8 cellular contexts compared by ENCODE assay signal in the genomic region with DNA sequence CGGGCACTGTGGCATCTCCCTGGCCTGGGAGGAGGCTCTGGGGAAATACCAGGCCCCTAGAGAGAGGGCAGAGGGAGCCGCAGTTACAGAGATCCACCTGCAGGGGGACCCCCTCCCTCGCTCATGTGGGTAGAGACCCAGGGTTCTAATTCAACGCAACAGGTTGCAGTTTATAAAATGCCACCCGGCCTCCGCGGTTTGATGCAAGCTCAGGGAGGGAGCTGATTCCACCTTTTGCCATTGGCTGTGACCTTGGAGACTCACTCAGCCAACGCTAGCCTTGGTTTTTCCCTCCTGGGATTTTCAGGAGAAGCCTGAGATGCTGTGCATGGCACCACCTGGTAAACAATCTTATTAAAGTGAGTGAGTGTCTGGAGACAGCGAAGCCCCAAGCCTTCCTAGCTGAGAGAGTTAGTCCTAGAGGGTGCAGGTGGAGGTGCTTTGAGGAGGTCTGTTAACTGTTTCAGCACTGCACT. TPM values are rescaled to one million over a fixed set of nuclear protein-coding genes. Genes with fewer than 3 reads are reported as not detected.
DNase-seq lines count a peak whose midpoint lies in the region; ATAC-seq, FAIRE-seq and TF ChIP-seq lines count a peak whose summit lies in the region.

No MANE protein-coding gene starts in this region.

- FAIRE-seq in GM12891 (lab: Jason Lieb, UNC) = peak; percentile 78
- FAIRE-seq in HepG2 (lab: Jason Lieb, UNC) = peak; percentile 77

- TF ChIP-seq POLR2A in GM12891 (IDR thresholded peaks at IDR 0.05; ENCODE audit: low read depth, low read length) = no peak
- no peak for TF ChIP-seq POLR2A in HepG2 (IDR thresholded peaks at IDR 0.05; ENCODE audit: insufficient read depth in 1 of 2, low read depth in 2 of 2, low read length in 2 of 2)

- H3K9me3 ChIP-seq in HepG2 (ENCODE audit: low read length) = no peaks in the 10 kb centered on the region

- WGBS in HepG2 (ENCODE audit: low lambda C conversion rate) = under 1% methylated on average over 9 of the region's 9 CpGs

- no peak overlapping the region for H3K9ac ChIP-seq in HepG2 (ENCODE audit: insufficient read depth, low read depth, low read length)

- TF ChIP-seq CTCF in choroid plexus epithelial cell (conservative IDR thresholded peaks at IDR 0.05; ENCODE audit: low read depth, low read length) (peak; percentile 94), HepG2 (CRISPR knock-in tag; IDR thresholded peaks at IDR 0.05) (peak; percentile 95)

- ATAC-seq in HepG2 (peak; percentile 94), HG02970 (IDR thresholded peaks at IDR 0.05; ENCODE audit: low FRiP score, unreplicated experiment) (no peak)

- H2AFZ ChIP-seq in HepG2 (ENCODE audit: low read length) = peak overlapping the region; percentile 18

- H3K27me3 ChIP-seq in HepG2 (ENCODE audit: control insufficient read depth in 1 of 2, insufficient read depth in 2 of 2, low read length in 2 of 2) = peaks cover 0 to 6% of the 10 kb centered on the region in 2 experiments; a peak in 4 of 5 replicates

- CTCF ChIA-PET in HepG2 (lab: Yijun Ruan, JAX; ENCODE audit: low intra/inter-chr PET ratio, low total read pairs) = interaction anchor here (0.8 to 4.4 kb wide), 9 partner anchors 10 to 228 kb away, joined by 3 to 101 read pairs (median 3); no protein-coding TSS in a partner anchor

- no peaks in the 10 kb centered on the region for H4K20me1 ChIP-seq in HepG2 (ENCODE audit: insufficient read depth, low read length)

- peak; percentile 97 for TF ChIP-seq RAD21 in HepG2 (CRISPR knock-in tag; IDR thresholded peaks at IDR 0.05)

- DNase-seq in A172 (ENCODE audit: low spot score) (peak; percentile 65), GM12891 (ENCODE audit: insufficient read length, low spot score) (peak; percentile 72), NCI-H2171 treated with DMSO at 0.1 percent for 48 hours (lab: John Stamatoyannopoulos, UW) (peak; percentile 41), choroid plexus epithelial cell (ENCODE audit: low read depth) (peak; percentile 53), HepG2 (ENCODE audit: low spot score) (peak; percentile 63)
- peak; percentile 57 to 69 for DNase-seq in activated CD4-positive, alpha-beta T cell treated with anti-CD3 and anti-CD28 coated beads for 4 hours
- peak; percentile 45 to 56 (median 46) for DNase-seq in stimulated activated CD4-positive, alpha-beta T cell treated with anti-CD3 and anti-CD28 coated beads, TNF-alpha, amount 100 ng/mL, for 4 hours (ENCODE audit: low read depth in 3 of 3)

- no peaks in the 10 kb centered on the region for H3K79me2 ChIP-seq in HepG2 (ENCODE audit: insufficient read depth, low read length)

- no peak overlapping the region for H3K4me3 ChIP-seq in choroid plexus epithelial cell (ENCODE audit: low read depth, low read length)
- peak overlapping the region in 2 of 3 experiments; percentile 41 to 61; a peak in 4 of 6 replicates for H3K4me3 ChIP-seq in HepG2 (replicated peaks in 1 of 3; ENCODE audit: insufficient read depth in 1 of 3, low read depth in 2 of 3, low read length in 3 of 3)

- POLR2A ChIA-PET in HepG2 (lab: Yijun Ruan, JAX) = interaction anchor here (0.8 to 2.4 kb wide), 5 partner anchors 10 to 87 kb away, joined by 3 to 9 read pairs (median 7); a partner anchor contains a TSS

- no peak overlapping the region for H3K27ac ChIP-seq in HepG2 (ENCODE audit: extremely low read length, insufficient read depth, low read length)

- TF ChIP-seq EP300 in HepG2 (IDR thresholded peaks at IDR 0.05; ENCODE audit: low read depth in 2 of 2, low read length in 2 of 2) (no peak), HepG2 (CRISPR knock-in tag; IDR thresholded peaks at IDR 0.05; ENCODE audit: borderline replicate concordance) (no peak)

- in situ Hi-C loops in HepG2 (cut with HindIII; ENCODE audit: extremely low pct_ligation_motif_present, low pct_unique_long_range_greater_than_20kb) = no loop called here

- peak overlapping the region; percentile 67 for H3K4me2 ChIP-seq in HepG2 (ENCODE audit: low read depth, low read length)

- intact Hi-C loops in HepG2 (cut with micrococcal nuclease; ENCODE audit: unreplicated experiment) = loop anchor here (1.0 to 10.0 kb wide), 3 partner anchors 74 to 230 kb away; no protein-coding TSS in a partner anchor

- BruUV-seq in HepG2 (replicated peaks; lab: Mats Ljungman, UMichigan) = no TSS peak

- no peaks in the 10 kb centered on the region for H3K36me3 ChIP-seq in HepG2 (replicated peaks in 1 of 2; ENCODE audit: control insufficient read depth in 1 of 2, insufficient read depth in 2 of 2, low read length in 2 of 2)

- peaks cover 63% of the 10 kb centered on the region for H3K4me1 ChIP-seq in HepG2 (ENCODE audit: insufficient read depth, low read length)

TF ChIP-seq in GM12891, 5 proteins besides CTCF, POLR2A, EP300 and RAD21:
- TF ChIP-seq SPI1 (IDR thresholded peaks at IDR 0.05; ENCODE audit: low read depth, low read length) (no peak), PAX5 (IDR thresholded peaks at IDR 0.05; ENCODE audit: insufficient read depth, low read length, severe bottlenecking) (no peak)

TF ChIP-seq in HepG2, 621 proteins besides CTCF, POLR2A, EP300 and RAD21 (continues in another document):
- TF ChIP-seq ATF7-NPFF (CRISPR knock-in tag; IDR thresholded peaks at IDR 0.05; ENCODE audit: low read depth) (no peak), HNF4G (IDR thresholded peaks at IDR 0.05; ENCODE audit: borderline replicate concordance, low read depth, low read length) (no peak), HNF4G (CRISPR knock-in tag; IDR thresholded peaks at IDR 0.05; ENCODE audit: borderline replicate concordance, low read depth) (no peak; the same call in 1 of the 2 replicates), MEIS2 (CRISPR knock-in tag; IDR thresholded peaks at IDR 0.05) (no peak), CBX5 (CRISPR knock-in tag; IDR thresholded peaks at IDR 0.05; ENCODE audit: borderline replicate concordance) (peak; percentile 42; the same call in 1 of the 2 replicates), NR3C1 (CRISPR knock-in tag; IDR thresholded peaks at IDR 0.05) (no peak), ZSCAN25 (CRISPR knock-in tag; IDR thresholded peaks at IDR 0.05) (peak; percentile 26; the same call in 1 of the 2 replicates), KLF12 (CRISPR knock-in tag; IDR thresholded peaks at IDR 0.05; ENCODE audit: borderline replicate concordance) (no peak), EED (CRISPR knock-in tag; IDR thresholded peaks at IDR 0.05) (no peak), SETDB1 (CRISPR knock-in tag; IDR thresholded peaks at IDR 0.05; ENCODE audit: borderline replicate concordance) (no peak)

RNA-seq across cellular contexts. Expression of a gene that starts 12.1 kb away (rescaled TPM):
- total RNA-seq in A172 (2014; rRNA removed; shearing (Covaris generic)) = 0.02 TPM in 1 of 2 replicates, not detected in the other
- 0.05 TPM for polyA plus RNA-seq in GM12891 (2012; ENCODE audit: low read depth, missing spikeins)
- total RNA-seq in HepG2 (2016; rRNA removed; fragmentation: Illumina TruSeq; extraction: Trizol) = 0.04 TPM in 1 of 2 replicates, not detected in the other
- total RNA-seq in HepG2 (2016; cell fraction: cytosol; rRNA removed; fragmentation: Illumina TruSeq; extraction: Trizol; ENCODE audit: low read depth) = not detected in 2 replicates
- 0.09 TPM in 1 of 2 replicates, not detected in the other for total RNA-seq in HepG2 (2016; cell fraction: insoluble cytoplasmic fraction; rRNA removed; fragmentation: Illumina TruSeq; extraction: Trizol)
- total RNA-seq in HepG2 (2016; cell fraction: membrane; rRNA removed; fragmentation: Illumina TruSeq; extraction: Trizol) = 0.12 TPM in 1 of 2 replicates, not detected in the other
- total RNA-seq in HepG2 (2016; cell fraction: nucleus; rRNA removed; fragmentation: Illumina TruSeq; extraction: Trizol) = not detected in 2 replicates
- 0.08 and 0.25 TPM in 2 replicates for polyA plus RNA-seq in HepG2 (2011; rRNA removed)
- polyA plus RNA-seq in HepG2 (2011; cell fraction: cytosol; rRNA removed) = 0.05 and 0.14 TPM in 2 replicates
- polyA plus RNA-seq in HepG2 (2011; cell fraction: nucleus; rRNA removed) = 0.23 and 0.45 TPM in 2 replicates
- polyA plus RNA-seq in HepG2 (2012) = 0.19 and 0.25 TPM in 2 replicates
- 0.07 TPM in 1 of 2 replicates, not detected in the other for polyA plus RNA-seq in HepG2 (2016; cell fraction: cytosol; fragmentation: Illumina TruSeq; extraction: Trizol; ENCODE audit: low read depth)
- not detected in 2 replicates for polyA plus RNA-seq in HepG2 (2016; cell fraction: insoluble cytoplasmic fraction; fragmentation: Illumina TruSeq; extraction: Trizol; ENCODE audit: low read depth)
- polyA plus RNA-seq in HepG2 (2016; cell fraction: membrane; fragmentation: Illumina TruSeq; extraction: Trizol; ENCODE audit: low read depth) = not detected in 2 replicates
- polyA plus RNA-seq in HepG2 (2016; cell fraction: nucleus; fragmentation: Illumina TruSeq; extraction: Trizol; ENCODE audit: insufficient read depth, low read depth) = not detected in 2 replicates
- polyA minus RNA-seq in HepG2 (2011; rRNA and poly(A)+ RNA removed; ENCODE audit: low replicate concordance) = 0.16 and 0.40 TPM in 2 replicates
- polyA minus RNA-seq in HepG2 (2011; cell fraction: cytosol; rRNA and poly(A)+ RNA removed) = not detected in 2 replicates
- polyA minus RNA-seq in HepG2 (2011; cell fraction: nucleus; rRNA and poly(A)+ RNA removed) = 0.26 and 1.1 TPM in 2 replicates

RNA-seq across cellular contexts. Expression of a gene that starts 25.9 kb away (rescaled TPM):
- total RNA-seq in A172 (2014; rRNA removed; shearing (Covaris generic)) = 50.3 and 78.4 TPM in 2 replicates
- polyA plus RNA-seq in GM12891 (2012; ENCODE audit: low read depth, missing spikeins) = 54.6 TPM
- total RNA-seq in HepG2 (2016; rRNA removed; fragmentation: Illumina TruSeq; extraction: Trizol) = 72.9 and 112 TPM in 2 replicates
- 21.1 and 22.6 TPM in 2 replicates for total RNA-seq in HepG2 (2016; cell fraction: cytosol; rRNA removed; fragmentation: Illumina TruSeq; extraction: Trizol; ENCODE audit: low read depth)
- 71.0 and 100 TPM in 2 replicates for total RNA-seq in HepG2 (2016; cell fraction: insoluble cytoplasmic fraction; rRNA removed; fragmentation: Illumina TruSeq; extraction: Trizol)
- total RNA-seq in HepG2 (2016; cell fraction: membrane; rRNA removed; fragmentation: Illumina TruSeq; extraction: Trizol) = 38.8 and 53.3 TPM in 2 replicates
- 38.1 and 38.5 TPM in 2 replicates for total RNA-seq in HepG2 (2016; cell fraction: nucleus; rRNA removed; fragmentation: Illumina TruSeq; extraction: Trizol)
- polyA plus RNA-seq in HepG2 (2011; rRNA removed) = 109 and 111 TPM in 2 replicates
- 33.3 and 42.4 TPM in 2 replicates for polyA plus RNA-seq in HepG2 (2011; cell fraction: cytosol; rRNA removed)
- 39.4 and 47.3 TPM in 2 replicates for polyA plus RNA-seq in HepG2 (2011; cell fraction: nucleus; rRNA removed)
- polyA plus RNA-seq in HepG2 (2012) = 114 and 117 TPM in 2 replicates
- 17.4 and 17.6 TPM in 2 replicates for polyA plus RNA-seq in HepG2 (2016; cell fraction: cytosol; fragmentation: Illumina TruSeq; extraction: Trizol; ENCODE audit: low read depth)
- polyA plus RNA-seq in HepG2 (2016; cell fraction: insoluble cytoplasmic fraction; fragmentation: Illumina TruSeq; extraction: Trizol; ENCODE audit: low read depth) = 96.0 and 107 TPM in 2 replicates
- polyA plus RNA-seq in HepG2 (2016; cell fraction: membrane; fragmentation: Illumina TruSeq; extraction: Trizol; ENCODE audit: low read depth) = 19.3 and 24.7 TPM in 2 replicates
- polyA plus RNA-seq in HepG2 (2016; cell fraction: nucleus; fragmentation: Illumina TruSeq; extraction: Trizol; ENCODE audit: insufficient read depth, low read depth) = 44.4 and 49.5 TPM in 2 replicates
- polyA minus RNA-seq in HepG2 (2011; rRNA and poly(A)+ RNA removed; ENCODE audit: low replicate concordance) = 62.7 and 120 TPM in 2 replicates
- polyA minus RNA-seq in HepG2 (2011; cell fraction: cytosol; rRNA and poly(A)+ RNA removed) = 46.2 and 66.1 TPM in 2 replicates
- polyA minus RNA-seq in HepG2 (2011; cell fraction: nucleus; rRNA and poly(A)+ RNA removed) = 65.1 and 99.0 TPM in 2 replicates
